In genomic region chr1:232385221-232385620, GRCh38 we compare ENCODE assay signal across 16 cellular contexts.
DNase-seq lines count a peak whose midpoint lies in the region; ATAC-seq and TF ChIP-seq lines count a peak whose summit lies in the region.
"Had no signal": no experiment of that assay in that cellular context is flagged by ENCODE, and none has a peak within 500 bp of the region (broad histone marks: within the 10 kb centered on the region; RNA-seq: fewer than 3 reads in every experiment).

No MANE protein-coding gene starts in this region.

- no peak for ATAC-seq in HG02610 (IDR thresholded peaks at IDR 0.05; ENCODE audit: unreplicated experiment)
- ATAC-seq: activated CD8-positive, alpha-beta T cell treated with anti-CD3 and anti-CD28 coated beads, Interleukin-2, amount 10 ng/mL, durations not matched to agents 7 days and 5 days; mucosa of descending colon had no signal

- no peak overlapping the region for H3K4me3 ChIP-seq in MG63
- H3K4me3 ChIP-seq in mesenchymal stem cell (ENCODE audit: insufficient read depth in 1 of 2, low read depth in 1 of 2, low read length in 2 of 2): no peak overlapping the region
- H3K4me3 ChIP-seq in HAP-1: no peak overlapping the region
- H3K4me3 ChIP-seq: BLaER1 treated with 17β-estradiol and CSF1 and Interleukin-3, amounts not matched to agents 10 nM and 100 nM; mucosa of descending colon; right lobe of liver had no signal

- peak overlapping the region; percentile 27 for H3K27ac ChIP-seq in mesenchymal stem cell (ENCODE audit: low read length, poor library complexity, severe bottlenecking)
- H3K27ac ChIP-seq: BLaER1 treated with 17β-estradiol and CSF1 and Interleukin-3, amounts not matched to agents 10 nM and 100 nM; right lobe of liver had no signal

- H3K4ac ChIP-seq in mesenchymal stem cell (ENCODE audit: low read depth in 1 of 2, low read length in 2 of 2): peak overlapping the region in 1 of 2 experiments; percentile 17

- no peak overlapping the region for H3K9ac ChIP-seq in mesenchymal stem cell (ENCODE audit: low read length)
- H3K9ac ChIP-seq: BLaER1 treated with 17β-estradiol and CSF1 and Interleukin-3, amounts not matched to agents 10 nM and 100 nM had no signal

- H4K8ac ChIP-seq in mesenchymal stem cell (ENCODE audit: low read length): peak overlapping the region; percentile 90

- H3K27me3 Mint-ChIP-seq in type B pancreatic cell: no peaks in the 10 kb centered on the region

- H3K27me3 ChIP-seq in MG63 (no peaks in the 10 kb centered on the region), mesenchymal stem cell (ENCODE audit: control insufficient read depth in 1 of 2, insufficient read depth in 1 of 2, low read length in 2 of 2) (peaks cover 0 to 6% of the 10 kb centered on the region in 2 experiments), HAP-1 (ENCODE audit: low read depth) (no peaks in the 10 kb centered on the region)
- H3K27me3 ChIP-seq: BLaER1 treated with 17β-estradiol and CSF1 and Interleukin-3, amounts not matched to agents 10 nM and 100 nM; right lobe of liver had no signal

- no peak overlapping the region for H3K4me3 Mint-ChIP-seq in type B pancreatic cell
- H3K4me3 Mint-ChIP-seq: activated CD8-positive, alpha-beta T cell treated with anti-CD3 and anti-CD28 coated beads, Interleukin-2, amount 10 ng/mL, durations not matched to agents 7 days and 5 days; activated naive CD4-positive, alpha-beta T cell treated with anti-CD3 and anti-CD28 coated beads, Interleukin-2, amount 10 ng/mL, durations not matched to agents 7 days and 5 days; T-helper 1 cell treated with Interleukin-12 subunit alpha and Interleukin-12 subunit beta and Interleukin-4 antibody, amounts not matched to agents 30 μg/mL and 1 μg/mL, for 36 hours had no signal

- no peak overlapping the region for H3K23ac ChIP-seq in mesenchymal stem cell (ENCODE audit: low read length in 2 of 2)

- no peaks in the 10 kb centered on the region for H3K79me1 ChIP-seq in mesenchymal stem cell (replicated peaks; ENCODE audit: low read length, poor library complexity, severe bottlenecking)

- no peak overlapping the region for H2BK5ac ChIP-seq in mesenchymal stem cell (ENCODE audit: low read depth, low read length, poor library complexity, severe bottlenecking)

- H3K36me3 ChIP-seq in MG63: no peaks in the 10 kb centered on the region
- H3K36me3 ChIP-seq in mesenchymal stem cell (ENCODE audit: control insufficient read depth in 1 of 2, insufficient read depth in 2 of 2, low read depth in 1 of 2, low read length in 2 of 2): no peaks in the 10 kb centered on the region
- H3K36me3 ChIP-seq in HAP-1 (replicated peaks): no peaks in the 10 kb centered on the region
- H3K36me3 ChIP-seq: BLaER1 treated with 17β-estradiol and CSF1 and Interleukin-3, amounts not matched to agents 10 nM and 100 nM; right lobe of liver had no signal

- no peak overlapping the region for H2AFZ ChIP-seq in mesenchymal stem cell (ENCODE audit: low read depth, low read length)

- H3K36me3 Mint-ChIP-seq in type B pancreatic cell: no peaks in the 10 kb centered on the region
- H3K36me3 Mint-ChIP-seq: activated naive CD4-positive, alpha-beta T cell treated with anti-CD3 and anti-CD28 coated beads, Interleukin-2, amount 10 ng/mL, durations not matched to agents 7 days and 5 days had no signal

- no peak overlapping the region for H2AK5ac ChIP-seq in mesenchymal stem cell (ENCODE audit: low read length, severe bottlenecking)

- TF ChIP-seq CTCF in type B pancreatic cell (conservative IDR thresholded peaks at IDR 0.05): no peak

- no peak overlapping the region for H3K27ac Mint-ChIP-seq in type B pancreatic cell
- H3K27ac Mint-ChIP-seq: activated CD8-positive, alpha-beta T cell treated with anti-CD3 and anti-CD28 coated beads, Interleukin-2, amount 10 ng/mL, durations not matched to agents 7 days and 5 days; activated naive CD4-positive, alpha-beta T cell treated with anti-CD3 and anti-CD28 coated beads, Interleukin-2, amount 10 ng/mL, durations not matched to agents 7 days and 5 days; T-helper 1 cell treated with Interleukin-12 subunit alpha and Interleukin-12 subunit beta and Interleukin-4 antibody, amounts not matched to agents 30 μg/mL and 1 μg/mL, for 36 hours had no signal

- H3K9me3 Mint-ChIP-seq in type B pancreatic cell: no peaks in the 10 kb centered on the region
- H3K9me3 Mint-ChIP-seq: activated naive CD4-positive, alpha-beta T cell treated with anti-CD3 and anti-CD28 coated beads, Interleukin-2, amount 10 ng/mL, durations not matched to agents 7 days and 5 days; T-helper 1 cell treated with Interleukin-12 subunit alpha and Interleukin-12 subunit beta and Interleukin-4 antibody, amounts not matched to agents 30 μg/mL and 1 μg/mL, for 36 hours had no signal

- no peak overlapping the region for H3K4me2 ChIP-seq in mesenchymal stem cell (ENCODE audit: low read length, poor library complexity, severe bottlenecking)
- H3K4me2 ChIP-seq: BLaER1 treated with 17β-estradiol and CSF1 and Interleukin-3, amounts not matched to agents 10 nM and 100 nM had no signal

- H4K91ac ChIP-seq in mesenchymal stem cell (ENCODE audit: low read length): no peak overlapping the region

- in situ Hi-C loops in ACHN (cut with HindIII; ENCODE audit: low pct_ligation_motif_present, low pct_unique_long_range_greater_than_20kb, low sequenced_read_pairs): no loop called here
- in situ Hi-C loops in HAP-1 (cut with MboI; ENCODE audit: low sequenced_read_pairs): no loop called here

- H3K9me3 ChIP-seq in MG63: no peaks in the 10 kb centered on the region
- no peaks in the 10 kb centered on the region for H3K9me3 ChIP-seq in mesenchymal stem cell (ENCODE audit: control insufficient read depth, low read length)
- no peaks in the 10 kb centered on the region for H3K9me3 ChIP-seq in HAP-1
- H3K9me3 ChIP-seq: BLaER1 treated with 17β-estradiol and CSF1 and Interleukin-3, amounts not matched to agents 10 nM and 100 nM; mucosa of descending colon; right lobe of liver had no signal

- no peak overlapping the region for H2BK15ac ChIP-seq in mesenchymal stem cell (ENCODE audit: low read depth, poor library complexity, severe bottlenecking)

- peak overlapping the region in 1 of 2 experiments; percentile 64 for H2BK12ac ChIP-seq in mesenchymal stem cell (ENCODE audit: low read length in 2 of 2)

- peak overlapping the region in 1 of 2 experiments; percentile 89 for H3K18ac ChIP-seq in mesenchymal stem cell (ENCODE audit: low read depth in 1 of 2, low read length in 2 of 2)

- peaks cover 10% of the 10 kb centered on the region for H3K4me1 Mint-ChIP-seq in type B pancreatic cell (ENCODE audit: unreplicated experiment)
- H3K4me1 Mint-ChIP-seq: activated naive CD4-positive, alpha-beta T cell treated with anti-CD3 and anti-CD28 coated beads, Interleukin-2, amount 10 ng/mL, durations not matched to agents 7 days and 5 days had no signal

- H2BK120ac ChIP-seq in mesenchymal stem cell (ENCODE audit: low read depth, low read length): no peak overlapping the region

- WGBS in mesenchymal stem cell: 50% methylated on average over 10 of the region's 10 CpGs

- DNase-seq in AG08396 (ENCODE audit: low spot score) (peak; percentile 33), MG63 (peak; percentile 87), dedifferentiated amniotic fluid mesenchymal stem cell (ENCODE audit: extremely low spot score) (peak; percentile 51), mesenchymal stem cell (peak; percentile 83), ACHN (no peak), type B pancreatic cell (ENCODE audit: extremely low spot score, unreplicated experiment) (no peak), HAP-1 (ENCODE audit: low spot score in 2 of 2) (no peak)
- DNase-seq: activated CD8-positive, alpha-beta T cell treated with anti-CD3 and anti-CD28 coated beads, Interleukin-2, amount 10 ng/mL, durations not matched to agents 7 days and 5 days; activated naive CD4-positive, alpha-beta T cell treated with anti-CD3 and anti-CD28 coated beads, Interleukin-2, amount 10 ng/mL, durations not matched to agents 7 days and 5 days; effector CD8-positive, alpha-beta T cell; mucosa of descending colon; NCI-H2081; right lobe of liver had no signal

- H3K14ac ChIP-seq in mesenchymal stem cell (ENCODE audit: low read length in 2 of 2): peak overlapping the region in 1 of 2 experiments; percentile 2

- peaks cover 13% of the 10 kb centered on the region for H3K4me1 ChIP-seq in mesenchymal stem cell (ENCODE audit: control insufficient read depth, insufficient read depth, low read depth, low read length)
- peaks cover 20% of the 10 kb centered on the region for H3K4me1 ChIP-seq in HAP-1
- H3K4me1 ChIP-seq: right lobe of liver had no signal

Comparison
In these comparisons a context has a peak if more than half of its experiments do, and no peak if none do; other contexts are left out.
1. DNase-seq: peak in AG08396 (single experiment), MG63 (single experiment), dedifferentiated amniotic fluid mesenchymal stem cell (single experiment) and mesenchymal stem cell (single experiment); none in ACHN (single experiment), type B pancreatic cell (single experiment) and HAP-1 (0 of 2).